Comparison of ENCODE assay signal across 12 cellular contexts in genomic region chr6:147712841-147713240, GRCh38.
DNase-seq lines count a peak whose midpoint lies in the region; ATAC-seq and TF ChIP-seq lines count a peak whose summit lies in the region.
"Had no signal": no experiment of that assay in that cellular context is flagged by ENCODE, and none has a peak within 500 bp of the region (broad histone marks: within the 10 kb centered on the region; RNA-seq: fewer than 3 reads in every experiment).

No MANE protein-coding gene starts in this region.

- no peak overlapping the region for H3K4me3 ChIP-seq in choroid plexus epithelial cell (ENCODE audit: low read depth, low read length)
- H3K4me3 ChIP-seq: A549, GM23338 had no signal

- no peak for ATAC-seq in WTC11
- ATAC-seq: A549, GM23338 had no signal

- no peaks in the 10 kb centered on the region for H3K36me3 Mint-ChIP-seq in WTC11
- H3K36me3 Mint-ChIP-seq: CD4-positive, alpha-beta memory T cell had no signal

- H3K27me3 Mint-ChIP-seq in WTC11 (ENCODE audit: low read depth): no peaks in the 10 kb centered on the region
- H3K27me3 Mint-ChIP-seq: CD4-positive, alpha-beta memory T cell had no signal

- no peak overlapping the region for H3K4me3 Mint-ChIP-seq in WTC11
- H3K4me3 Mint-ChIP-seq: CD4-positive, alpha-beta memory T cell; GM23338 had no signal

- TF ChIP-seq CTCF in choroid plexus epithelial cell (conservative IDR thresholded peaks at IDR 0.05; ENCODE audit: low read depth, low read length) (no peak), WTC11 (IDR thresholded peaks at IDR 0.05) (no peak)

- no peaks in the 10 kb centered on the region for H3K9me3 Mint-ChIP-seq in WTC11
- H3K9me3 Mint-ChIP-seq: GM23338 had no signal

- peak; percentile 13 for DNase-seq in NCI-H226
- peak; percentile 54 for DNase-seq in choroid plexus epithelial cell (ENCODE audit: low read depth)
- peak; percentile 27 for DNase-seq in renal cortical epithelial cell (ENCODE audit: low read depth)
- no peak for DNase-seq in NCI-H2029 (lab: John Stamatoyannopoulos, UW)
- no peak for DNase-seq in WTC11 (ENCODE audit: low spot score)
- no peak for DNase-seq in globus pallidus (ENCODE audit: low spot score)
- DNase-seq: BE2C; CD4-positive, alpha-beta memory T cell; DND-41; H7 had no signal

- H3K27ac Mint-ChIP-seq in WTC11: no peak overlapping the region
- H3K27ac Mint-ChIP-seq: CD4-positive, alpha-beta memory T cell; GM23338 had no signal

- peaks cover 7% of the 10 kb centered on the region for H3K4me1 Mint-ChIP-seq in WTC11
- H3K4me1 Mint-ChIP-seq: CD4-positive, alpha-beta memory T cell had no signal

- CTCF ChIA-PET in WTC11 (lab: Charles Lee): interaction anchor here (0.5 kb wide), 1 partner anchor 21 kb away, joined by 3 read pairs; no protein-coding TSS in a partner anchor

- POLR2A ChIA-PET in WTC11 (lab: Charles Lee): no interaction called here

TF ChIP-seq in WTC11, 78 proteins besides CTCF, POLR2A, EP300 and RAD21:
- TF ChIP-seq NFYB (CRISPR knock-in tag; conservative IDR thresholded peaks at IDR 0.05; ENCODE audit: low read depth): no peak
- TF ChIP-seq ATF2 (CRISPR knock-in tag; IDR thresholded peaks at IDR 0.05; ENCODE audit: borderline replicate concordance, low read depth): no peak
- no peak for TF ChIP-seq GABPB1 (CRISPR knock-in tag; IDR thresholded peaks at IDR 0.05)
- no peak for TF ChIP-seq TCF7 (CRISPR knock-in tag; IDR thresholded peaks at IDR 0.05; ENCODE audit: low read depth)
- TF ChIP-seq ZBTB21 (CRISPR knock-in tag; IDR thresholded peaks at IDR 0.05; ENCODE audit: borderline replicate concordance): no peak
- TF ChIP-seq, protein P1, sequence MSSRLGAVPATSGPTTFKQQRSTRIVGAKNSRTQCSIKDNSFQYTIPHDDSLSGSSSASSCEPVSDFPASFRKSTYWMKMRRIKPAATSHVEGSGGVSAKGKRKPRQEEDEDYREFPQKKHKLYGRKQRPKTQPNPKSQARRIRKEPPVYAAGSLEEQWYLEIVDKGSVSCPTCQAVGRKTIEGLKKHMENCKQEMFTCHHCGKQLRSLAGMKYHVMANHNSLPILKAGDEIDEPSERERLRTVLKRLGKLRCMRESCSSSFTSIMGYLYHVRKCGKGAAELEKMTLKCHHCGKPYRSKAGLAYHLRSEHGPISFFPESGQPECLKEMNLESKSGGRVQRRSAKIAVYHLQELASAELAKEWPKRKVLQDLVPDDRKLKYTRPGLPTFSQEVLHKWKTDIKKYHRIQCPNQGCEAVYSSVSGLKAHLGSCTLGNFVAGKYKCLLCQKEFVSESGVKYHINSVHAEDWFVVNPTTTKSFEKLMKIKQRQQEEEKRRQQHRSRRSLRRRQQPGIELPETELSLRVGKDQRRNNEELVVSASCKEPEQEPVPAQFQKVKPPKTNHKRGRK (CRISPR knock-in tag; IDR thresholded peaks at IDR 0.05; ENCODE audit: borderline replicate concordance): no peak
- TF ChIP-seq NFE2L1 (CRISPR knock-in tag; IDR thresholded peaks at IDR 0.05): no peak
- TF ChIP-seq E2F5 (CRISPR knock-in tag; IDR thresholded peaks at IDR 0.05): no peak
- TF ChIP-seq RELA (CRISPR knock-in tag; IDR thresholded peaks at IDR 0.05; ENCODE audit: borderline replicate concordance): no peak
- no peak for TF ChIP-seq ELF4 (CRISPR knock-in tag; IDR thresholded peaks at IDR 0.05; ENCODE audit: low read depth)
- TF ChIP-seq OVOL2 (CRISPR knock-in tag; IDR thresholded peaks at IDR 0.05; ENCODE audit: borderline replicate concordance): no peak
- TF ChIP-seq, protein P2, sequence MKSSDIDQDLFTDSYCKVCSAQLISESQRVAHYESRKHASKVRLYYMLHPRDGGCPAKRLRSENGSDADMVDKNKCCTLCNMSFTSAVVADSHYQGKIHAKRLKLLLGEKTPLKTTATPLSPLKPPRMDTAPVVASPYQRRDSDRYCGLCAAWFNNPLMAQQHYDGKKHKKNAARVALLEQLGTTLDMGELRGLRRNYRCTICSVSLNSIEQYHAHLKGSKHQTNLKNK (CRISPR knock-in tag; IDR thresholded peaks at IDR 0.05): no peak
- TF ChIP-seq CREB1 (CRISPR knock-in tag; IDR thresholded peaks at IDR 0.05): no peak

Comparison
In these comparisons a context has a peak if more than half of its experiments do, and no peak if none do; other contexts are left out.
1. DNase-seq: peak in NCI-H226 (single experiment), choroid plexus epithelial cell (single experiment) and renal cortical epithelial cell (single experiment); none in NCI-H2029 (single experiment), WTC11 (single experiment) and globus pallidus (single experiment).